8 cellular contexts compared by ENCODE assay signal in the genomic region with DNA sequence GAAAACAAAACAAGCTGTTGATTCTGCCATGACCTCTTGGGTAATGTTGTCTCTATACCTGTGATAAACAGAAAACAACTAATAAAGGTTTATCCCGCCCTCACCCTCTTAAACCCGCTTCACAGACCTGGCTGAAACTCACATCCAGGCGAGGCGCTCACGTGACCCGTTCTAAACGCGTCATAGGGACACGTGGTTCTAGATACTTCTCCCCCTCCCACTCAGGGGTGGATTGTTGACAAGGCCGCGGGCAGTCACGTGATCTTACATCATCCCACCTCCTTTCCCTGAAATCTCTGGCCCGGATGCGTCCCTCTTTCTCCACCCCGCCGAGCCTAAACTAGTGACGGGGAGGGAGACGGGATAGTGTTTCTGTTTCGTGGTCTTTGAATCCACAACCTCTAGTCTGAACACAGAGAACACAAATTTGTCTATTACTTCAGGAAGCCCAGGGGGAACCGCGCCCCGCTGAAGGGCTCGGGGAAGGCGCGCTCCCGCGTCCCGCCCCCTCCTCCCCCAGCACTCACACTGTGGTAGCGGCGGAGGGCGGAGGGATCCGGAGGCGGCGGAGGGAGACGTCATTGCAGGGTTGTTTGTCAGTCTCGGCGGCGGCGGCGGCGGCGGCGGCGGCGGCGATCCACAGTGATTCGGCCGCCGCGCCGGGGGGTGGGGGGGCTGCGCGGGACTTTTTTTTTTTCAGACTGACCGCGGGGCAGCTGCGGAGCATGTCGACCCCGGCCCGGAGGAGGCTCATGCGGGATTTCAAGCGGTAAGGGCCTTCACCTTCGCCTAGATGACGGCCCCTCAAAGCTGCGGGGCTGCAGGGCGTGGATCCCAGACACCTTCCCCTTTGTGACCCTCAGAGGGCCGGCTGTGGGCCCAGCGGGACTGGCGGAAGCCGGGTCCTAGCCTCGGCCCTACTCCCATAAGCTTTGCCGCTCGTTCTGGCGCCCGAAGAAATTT. TPM values are rescaled to one million over a fixed set of nuclear protein-coding genes. Genes with fewer than 3 reads are reported as not detected.
A peak's percentile ranks its signal among the peaks of the same experiment; 100 is the strongest.
DNase-seq lines count a peak whose midpoint lies in the region; ATAC-seq and TF ChIP-seq lines count a peak whose summit lies in the region.

UBE2B (plus strand) TSS at position 699 of the 963 bp plus-strand sequence; CDS start at position 726, 27 bp downstream.

- no peaks in the 10 kb centered on the region for H3K9me3 ChIP-seq in lung (ENCODE audit: control insufficient read depth in 2 of 2, insufficient read depth in 1 of 2, low read length in 1 of 2)

- H3K27ac ChIP-seq in lung (ENCODE audit: low read depth in 1 of 2, low read length in 1 of 2): peak within 1 kb of the TSS; percentile 94 to 100

- POLR2A ChIA-PET in activated CD8-positive, alpha-beta memory T cell treated with anti-CD3 and anti-CD28 coated beads for 36 hours (lab: Charles Lee): interaction anchor here (0.7 to 1.9 kb wide), 9 partner anchors 10 to 367 kb away, joined by 3 to 13 read pairs (median 4); partner anchors contain the start of genes CAMLG, CDKN2AIPNL, PPP2CA and SKP1

- peaks cover 2 to 14% of the 10 kb centered on the region in 2 donors for H3K4me1 ChIP-seq in lung (ENCODE audit: control insufficient read depth in 2 of 2, insufficient read depth in 2 of 2, low read length in 2 of 2)

- H3K27me3 ChIP-seq in lung (ENCODE audit: control insufficient read depth, insufficient read depth): no peaks in the 10 kb centered on the region

- DNase-seq in CMK (ENCODE audit: low read depth) (peak; percentile 95), GM20000 (ENCODE audit: low spot score) (peak; percentile 95), HT-29 (ENCODE audit: low spot score) (peak; percentile 99), NOMO-1 (lab: John Stamatoyannopoulos, UW; ENCODE audit: unreplicated experiment in 2 of 2) (peak; percentile 95 to 99), lung (ENCODE audit: low spot score) (peak; percentile 99)
- peak; percentile 96 for DNase-seq in effector CD8-positive, alpha-beta T cell (lab: John Stamatoyannopoulos, UW)
- peak; percentile 91 to 97 (median 96) for DNase-seq in stimulated activated CD4-positive, alpha-beta T cell treated with anti-CD3 and anti-CD28 coated beads, TNF-alpha, amount 100 ng/mL, for 4 hours (ENCODE audit: low read depth in 3 of 3)

- no peaks in the 10 kb centered on the region for H3K36me3 ChIP-seq in lung (ENCODE audit: control insufficient read depth in 2 of 2, insufficient read depth in 2 of 2, low read length in 2 of 2)

- ATAC-seq in lung (ENCODE audit: insufficient read depth, low FRiP score): peak; percentile 91

- WGBS in lung, 2 donors: 1% methylated on average over 64 to 74 of the region's 74 CpGs

- CTCF ChIA-PET in activated CD8-positive, alpha-beta memory T cell treated with anti-CD3 and anti-CD28 coated beads for 36 hours (lab: Charles Lee): interaction anchor here (0.7 to 2.6 kb wide), 7 partner anchors 11 to 303 kb away, joined by 3 to 8 read pairs (median 4); partner anchors contain the start of gene CDKN2AIPNL

- TF ChIP-seq CTCF in GM20000 (IDR thresholded peaks at IDR 0.05; ENCODE audit: extremely low read depth, missing control alignments) (no peak), lung (IDR thresholded peaks at IDR 0.05; ENCODE audit: control extremely low read depth, extremely low read depth) (no peak)

- peak within 1 kb of the TSS; percentile 97 for H3K4me3 ChIP-seq in lung

RNA-seq across cellular contexts. Expression of gene UBE2B, which starts in this region (rescaled TPM):
- total RNA-seq in HT-29 (2014; rRNA removed; shearing (Covaris generic)): 11.5 and 42.0 TPM in 2 replicates
- 100 to 1,000 TPM in 1 of 2 experiments, 10 to 100 TPM in 1; 98.2 to 102 TPM for total RNA-seq in activated CD8-positive, alpha-beta memory T cell treated with anti-CD3 and anti-CD28 coated beads for 36 hours
- 100 to 1,000 TPM in 1 of 2 donors, 10 to 100 TPM in 1; 75.1 to 119 TPM for total RNA-seq in lung
- polyA plus RNA-seq in lung: 100 to 1,000 TPM in 1 of 2 donors, 10 to 100 TPM in 1; 89.3 to 111 TPM

Comparison
In these comparisons a context has a peak if more than half of its experiments do, and no peak if none do; other contexts are left out.
1. Peak in every context shown above with its lines: DNase-seq, ATAC-seq, H3K4me3 ChIP-seq and H3K27ac ChIP-seq.